20 cellular contexts compared by ENCODE assay signal in the genomic region with DNA sequence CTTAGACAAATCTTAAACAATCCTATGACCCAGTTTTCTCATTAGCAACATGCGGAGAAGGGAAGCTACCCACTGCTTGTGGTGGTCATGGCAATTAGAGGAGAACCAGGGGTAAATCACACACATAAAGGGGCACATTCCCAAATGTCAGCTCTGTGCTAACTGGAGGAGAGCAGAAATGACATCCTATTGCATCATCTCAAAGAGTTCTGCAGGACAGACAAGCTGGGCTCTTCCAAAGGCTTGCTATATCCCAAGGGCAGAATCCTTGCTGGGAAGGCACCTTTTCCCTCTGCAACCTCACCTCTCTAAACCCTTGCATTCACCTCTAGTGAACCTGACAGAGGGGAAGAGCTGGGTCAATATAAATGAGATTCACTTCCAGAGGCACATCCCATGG.
"Had no signal": no experiment of that assay in that cellular context is flagged by ENCODE, and none has a peak within 500 bp of the region (broad histone marks: within the 10 kb centered on the region; RNA-seq: fewer than 3 reads in every experiment).

No MANE protein-coding gene starts in this region.

- ATAC-seq: T-helper 17 cell had no signal

- H3K4me3 Mint-ChIP-seq: activated CD4-positive, alpha-beta memory T cell treated with anti-CD3 and anti-CD28 coated beads for 36 hours; activated CD4-positive, alpha-beta T cell treated with anti-CD3 and anti-CD28 coated beads, Interleukin-2, amount 10 ng/mL, durations not matched to agents 7 days and 5 days; activated naive CD4-positive, alpha-beta T cell treated with anti-CD3 and anti-CD28 coated beads for 36 hours; activated naive CD8-positive, alpha-beta T cell; activated T-helper 17 cell treated with anti-CD3 and anti-CD28 coated beads, Interleukin-2, amount 50 U/mL, for 72 hours; T-helper 17 cell had no signal

- H2AFZ ChIP-seq: PC-9 had no signal

- H3K27ac ChIP-seq: PC-9 had no signal

- H3K9me3 Mint-ChIP-seq: activated CD4-positive, alpha-beta memory T cell treated with anti-CD3 and anti-CD28 coated beads for 36 hours; activated CD4-positive, alpha-beta T cell treated with anti-CD3 and anti-CD28 coated beads, Interleukin-2, amount 10 ng/mL, durations not matched to agents 7 days and 5 days; activated naive CD4-positive, alpha-beta T cell treated with anti-CD3 and anti-CD28 coated beads for 36 hours; activated T-helper 17 cell treated with anti-CD3 and anti-CD28 coated beads, Interleukin-2, amount 50 U/mL, for 72 hours had no signal

- H3K4me1 Mint-ChIP-seq: activated T-helper 17 cell treated with anti-CD3 and anti-CD28 coated beads, Interleukin-2, amount 50 U/mL, for 72 hours had no signal

- H3K4me3 ChIP-seq: PC-9 had no signal

- H3K4me2 ChIP-seq: PC-9 had no signal

- DNase-seq: activated CD4-positive, alpha-beta memory T cell treated with anti-CD3 and anti-CD28 coated beads for 36 hours; activated CD4-positive, alpha-beta T cell treated with anti-CD3 and anti-CD28 coated beads, Interleukin-2, amount 10 ng/mL, durations not matched to agents 7 days and 5 days; activated CD4-positive, CD25-positive, alpha-beta regulatory T cell; activated gamma-delta T cell; activated naive CD4-positive, alpha-beta T cell treated with anti-CD3 and anti-CD28 coated beads for 36 hours; activated T-cell treated with anti-CD3 and anti-CD28 coated beads for 4 hours; activated T-cell treated with anti-CD3 and anti-CD28 coated beads, Interleukin-2, amount 50 U/mL, for 48 hours; anterior cingulate cortex; central memory CD4-positive, alpha-beta T cell; Kasumi-1; KBM-7; NCI-H1417; NCI-H345; NCI-H510A treated with DMSO at 0.1 percent for 48 hours; PC-9; SHP77 treated with DMSO at 0.1 percent for 48 hours; T-helper 17 cell; T-helper 9 cell had no signal

- H3K27ac Mint-ChIP-seq: activated CD4-positive, alpha-beta memory T cell treated with anti-CD3 and anti-CD28 coated beads for 36 hours; activated CD4-positive, alpha-beta T cell treated with anti-CD3 and anti-CD28 coated beads, Interleukin-2, amount 10 ng/mL, durations not matched to agents 7 days and 5 days; activated naive CD4-positive, alpha-beta T cell treated with anti-CD3 and anti-CD28 coated beads for 36 hours; activated naive CD8-positive, alpha-beta T cell; activated T-helper 17 cell treated with anti-CD3 and anti-CD28 coated beads, Interleukin-2, amount 50 U/mL, for 72 hours; T-helper 17 cell had no signal

- H3K36me3 Mint-ChIP-seq: activated CD4-positive, alpha-beta memory T cell treated with anti-CD3 and anti-CD28 coated beads for 36 hours; activated naive CD8-positive, alpha-beta T cell had no signal
